8 cellular contexts compared by ENCODE assay signal in the genomic region with DNA sequence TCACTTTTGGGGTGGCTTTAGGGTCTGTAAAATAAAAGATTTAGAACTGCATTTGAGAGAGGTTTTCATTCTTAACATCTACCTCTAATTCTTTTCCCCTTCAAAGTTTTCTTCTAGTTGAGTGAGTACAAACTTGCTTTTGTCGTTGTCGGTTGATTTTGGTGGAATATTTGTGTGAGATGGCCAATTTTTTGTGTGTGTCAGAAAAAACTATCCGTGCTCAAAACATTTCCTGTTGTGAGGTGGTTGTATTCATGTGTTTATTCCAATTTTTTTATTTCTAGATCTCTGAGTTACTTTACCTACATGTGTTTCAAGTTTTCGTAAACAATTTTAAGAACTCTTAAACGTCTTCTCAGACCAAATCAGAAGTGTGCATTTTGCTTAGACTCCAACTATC. TPM values are rescaled to one million over a fixed set of nuclear protein-coding genes. Genes with fewer than 3 reads are reported as not detected.
A peak's percentile ranks its signal among the peaks of the same experiment; 100 is the strongest.
DNase-seq lines count a peak whose midpoint lies in the region; ATAC-seq and TF ChIP-seq lines count a peak whose summit lies in the region.

No MANE protein-coding gene starts in this region.

- 4 to 8% methylated on average over 5 of the region's 5 CpGs for WGBS in heart right ventricle, 2 donors

- TF ChIP-seq POLR2A in uterus (IDR thresholded peaks at IDR 0.05): no peak

- ATAC-seq in heart right ventricle (no peak), Right ventricle myocardium inferior (no peak), mucosa of descending colon (no peak), HG03139 (IDR thresholded peaks at IDR 0.05; ENCODE audit: unreplicated experiment) (no peak)

- peak overlapping the region in 9 of 10 donors; percentile 93 to 97 (median 95) for H3K27ac ChIP-seq in heart right ventricle
- peak overlapping the region; percentile 76 to 87 for H3K27ac ChIP-seq in uterus

- H3K4me3 ChIP-seq in heart right ventricle (peak overlapping the region; percentile 76 to 97 (median 90)), cardiac fibroblast (replicated peaks in 1 of 2; ENCODE audit: low read depth in 2 of 2, low read length in 2 of 2) (peak overlapping the region; percentile 84 to 91), mucosa of descending colon (peak overlapping the region; percentile 98), uterus (peak overlapping the region; percentile 56 to 78)

- intact Hi-C loops in heart right ventricle (cut with DNase I) (loop anchor here in 8 of 10 donors (2.0 to 10.0 kb wide), 8 partner anchors 225 to 373 kb away; no protein-coding TSS in a partner anchor), Right ventricle myocardium inferior (cut with DNase I) (loop anchor here (5.0 kb wide), 2 partner anchors 232 to 318 kb away; no protein-coding TSS in a partner anchor), mucosa of descending colon (cut with DNase I, micrococcal nuclease) (no loop called here), uterus (cut with DNase I; ENCODE audit: low total_unique reads) (no loop called here)

- no peak for DNase-seq in heart right ventricle
- DNase-seq in Right ventricle myocardium inferior (ENCODE audit: missing footprints): no peak
- DNase-seq in cardiac fibroblast (ENCODE audit: low read depth in 2 of 2): no peak
- DNase-seq in mucosa of descending colon: no peak
- no peak for DNase-seq in uterus
- no peak for DNase-seq in T-helper 9 cell
- no peak for DNase-seq in effector CD8-positive, alpha-beta T cell (lab: John Stamatoyannopoulos, UW)

- H3K9me3 ChIP-seq in heart right ventricle (no peaks in the 10 kb centered on the region), mucosa of descending colon (no peaks in the 10 kb centered on the region), uterus (no peaks in the 10 kb centered on the region)

- TF ChIP-seq CTCF in heart right ventricle (IDR thresholded peaks at IDR 0.05): no peak
- no peak for TF ChIP-seq CTCF in cardiac fibroblast (IDR thresholded peaks at IDR 0.05; ENCODE audit: low read depth, low read length)
- TF ChIP-seq CTCF in mucosa of descending colon (IDR thresholded peaks at IDR 0.05): no peak
- no peak for TF ChIP-seq CTCF in uterus (IDR thresholded peaks at IDR 0.05)

- H3K4me1 ChIP-seq in heart right ventricle: peaks cover 0 to 59% (median 53%) of the 10 kb centered on the region in 9 donors
- peaks cover 21% of the 10 kb centered on the region for H3K4me1 ChIP-seq in mucosa of descending colon (ENCODE audit: low read depth)
- H3K4me1 ChIP-seq in uterus: no peaks in the 10 kb centered on the region

- no peaks in the 10 kb centered on the region for H3K27me3 ChIP-seq in heart right ventricle
- H3K27me3 ChIP-seq in uterus: no peaks in the 10 kb centered on the region

- H3K36me3 ChIP-seq in heart right ventricle (no peaks in the 10 kb centered on the region), mucosa of descending colon (ENCODE audit: low read depth) (no peaks in the 10 kb centered on the region), uterus (no peaks in the 10 kb centered on the region)

RNA-seq across cellular contexts. Expression of gene AHR, which starts 1.6 kb away (rescaled TPM):
- total RNA-seq in heart right ventricle: 10 to 100 TPM; 20.8 to 52.8 (median 34.7) TPM
- polyA plus RNA-seq in heart right ventricle: 1 to 10 TPM; 5.3 to 8.3 TPM
- total RNA-seq in Right ventricle myocardium inferior: 29.6 TPM
- 10 to 100 TPM; 33.7 to 41.3 (median 36.3) TPM for total RNA-seq in mucosa of descending colon
- 100 to 1,000 TPM in 1 of 4 donors, 10 to 100 TPM in 3; 43.7 to 160 (median 91.5) TPM for total RNA-seq in uterus

Comparison
In these comparisons a context has a peak if more than half of its experiments do, and no peak if none do; other contexts are left out.
1. intact Hi-C loops: an anchor here in heart right ventricle (2.0 to 10.0 kb wide) and Right ventricle myocardium inferior (5.0 kb wide); none called in mucosa of descending colon and uterus.